Comparison of ENCODE assay signal across 1 cellular context in the genomic region with DNA sequence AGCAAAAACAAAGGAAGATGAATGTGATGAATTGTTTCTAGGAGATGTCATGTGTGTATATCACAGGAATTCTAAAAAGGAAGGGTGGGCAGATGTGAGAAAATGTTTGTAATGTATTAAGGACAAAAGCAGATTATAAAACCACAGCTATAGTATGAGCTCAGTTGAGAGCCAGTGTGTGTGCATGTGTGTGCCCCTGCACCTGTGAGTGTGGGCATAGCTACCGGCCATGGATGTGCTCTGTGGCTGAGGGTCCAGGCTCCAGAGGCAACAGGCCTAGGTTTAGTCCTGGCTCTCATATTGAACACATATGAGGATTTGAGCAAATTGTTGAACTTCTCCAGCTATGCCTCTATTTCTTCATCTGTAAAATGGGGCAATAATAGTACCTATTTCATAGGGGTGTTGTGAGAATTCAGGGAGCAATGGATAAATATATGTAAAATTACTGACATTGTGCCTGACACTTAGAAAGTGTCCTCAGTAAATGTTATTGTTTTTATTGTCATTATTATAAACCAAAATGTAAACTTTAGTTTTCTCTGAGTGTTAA.
TF ChIP-seq lines count a peak whose summit lies in the region.

No MANE protein-coding gene starts in this region.

TF ChIP-seq in IMR-90, 13 proteins besides CTCF, POLR2A, EP300 and RAD21:
- TF ChIP-seq MXI1 (IDR thresholded peaks at IDR 0.05; ENCODE audit: borderline replicate concordance, low read depth, low read length) (no peak), RCOR1 (IDR thresholded peaks at IDR 0.05; ENCODE audit: insufficient replicate concordance, low read length) (no peak)
